Comparison of ENCODE assay signal across 2 cellular contexts in the genomic region with DNA sequence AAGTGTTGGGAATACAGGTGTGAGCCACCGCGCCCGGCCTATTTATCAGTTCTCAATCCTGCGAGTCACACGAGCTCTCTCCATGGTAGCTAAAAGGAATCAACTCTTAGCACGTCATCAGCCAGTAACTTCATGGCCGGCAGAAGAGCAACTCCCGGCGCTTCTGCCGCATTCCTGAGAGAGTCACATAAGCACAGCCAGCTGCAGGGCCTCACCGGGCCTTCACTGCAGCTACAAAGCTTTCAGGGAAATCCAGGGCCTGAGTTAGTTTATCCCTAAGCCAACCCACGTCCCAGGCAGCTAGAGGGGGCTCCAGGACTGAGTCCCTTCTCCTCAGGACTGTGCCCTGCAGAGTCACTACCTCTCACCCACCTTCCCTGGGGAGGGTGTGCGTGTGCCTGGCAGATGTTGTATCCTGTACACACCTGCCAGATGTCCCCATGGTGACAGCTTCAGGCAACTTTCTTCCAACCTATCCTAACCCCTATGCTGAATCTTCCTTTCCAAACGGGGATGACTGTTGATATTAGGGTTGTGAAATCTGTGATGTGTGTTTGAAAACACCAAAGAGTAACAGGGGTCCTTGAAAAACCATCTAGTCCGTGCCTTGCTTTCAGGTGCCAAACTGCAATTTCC.
TF ChIP-seq lines count a peak whose summit lies in the region.

No MANE protein-coding gene starts in this region.

TF ChIP-seq in HCT116, 20 proteins besides CTCF, POLR2A, EP300 and RAD21:
- TF ChIP-seq ZFX (IDR thresholded peaks at IDR 0.05) = no peak
- TF ChIP-seq YY1 (IDR thresholded peaks at IDR 0.05; ENCODE audit: extremely low read depth, insufficient replicate concordance, low read depth, low read length) = no peak
- no peak for TF ChIP-seq POLR2AphosphoS5 (IDR thresholded peaks at IDR 0.05; ENCODE audit: low read depth, low read length)
- no peak for TF ChIP-seq ATF3 (IDR thresholded peaks at IDR 0.05)
- TF ChIP-seq CEBPB (IDR thresholded peaks at IDR 0.05; ENCODE audit: low read depth) = no peak
- no peak for TF ChIP-seq SRF (IDR thresholded peaks at IDR 0.05; ENCODE audit: low read depth)
- no peak for TF ChIP-seq EZH2phosphoT487 (IDR thresholded peaks at IDR 0.05; ENCODE audit: borderline replicate concordance)
- TF ChIP-seq, protein P1, sequence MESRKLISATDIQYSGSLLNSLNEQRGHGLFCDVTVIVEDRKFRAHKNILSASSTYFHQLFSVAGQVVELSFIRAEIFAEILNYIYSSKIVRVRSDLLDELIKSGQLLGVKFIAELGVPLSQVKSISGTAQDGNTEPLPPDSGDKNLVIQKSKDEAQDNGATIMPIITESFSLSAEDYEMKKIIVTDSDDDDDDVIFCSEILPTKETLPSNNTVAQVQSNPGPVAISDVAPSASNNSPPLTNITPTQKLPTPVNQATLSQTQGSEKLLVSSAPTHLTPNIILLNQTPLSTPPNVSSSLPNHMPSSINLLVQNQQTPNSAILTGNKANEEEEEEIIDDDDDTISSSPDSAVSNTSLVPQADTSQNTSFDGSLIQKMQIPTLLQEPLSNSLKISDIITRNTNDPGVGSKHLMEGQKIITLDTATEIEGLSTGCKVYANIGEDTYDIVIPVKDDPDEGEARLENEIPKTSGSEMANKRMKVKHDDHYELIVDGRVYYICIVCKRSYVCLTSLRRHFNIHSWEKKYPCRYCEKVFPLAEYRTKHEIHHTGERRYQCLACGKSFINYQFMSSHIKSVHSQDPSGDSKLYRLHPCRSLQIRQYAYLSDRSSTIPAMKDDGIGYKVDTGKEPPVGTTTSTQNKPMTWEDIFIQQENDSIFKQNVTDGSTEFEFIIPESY (IDR thresholded peaks at IDR 0.05; ENCODE audit: extremely low read depth, insufficient replicate concordance, low read length) = no peak

TF ChIP-seq in GM12878, 131 proteins besides CTCF, POLR2A, EP300 and RAD21:
- TF ChIP-seq RAD51 (IDR thresholded peaks at IDR 0.05) = no peak
